22 cellular contexts compared by ENCODE assay signal in genomic region chr6:38271081-38271480, GRCh38.
DNase-seq lines count a peak whose midpoint lies in the region; ATAC-seq and TF ChIP-seq lines count a peak whose summit lies in the region.
"Had no signal": no experiment of that assay in that cellular context is flagged by ENCODE, and none has a peak within 500 bp of the region (broad histone marks: within the 10 kb centered on the region; RNA-seq: fewer than 3 reads in every experiment).

No MANE protein-coding gene starts in this region.

- no peaks in the 10 kb centered on the region for H3K9me3 Mint-ChIP-seq in endodermal cell
- H3K9me3 Mint-ChIP-seq: activated CD8-positive, alpha-beta T cell treated with anti-CD3 and anti-CD28 coated beads for 36 hours; CD4-positive, alpha-beta T cell; neural crest cell; stimulated activated naive B cell treated with anti-CD40 and anti-IgM and Interleukin-4, amounts not matched to agents 10 μg/mL and 1 μg/mL and 100 μg/mL, for 72 hours had no signal

- no peaks in the 10 kb centered on the region for H3K36me3 Mint-ChIP-seq in endodermal cell (ENCODE audit: low read depth)

- peak overlapping the region; percentile 33 for H3K4me2 ChIP-seq in osteoblast (ENCODE audit: insufficient read depth, low read length)

- H3K9me3 ChIP-seq in endodermal cell (ENCODE audit: control insufficient read depth, low read length) (no peaks in the 10 kb centered on the region), osteoblast (ENCODE audit: low read depth, low read length) (no peaks in the 10 kb centered on the region)
- H3K9me3 ChIP-seq: left lung, thoracic aorta had no signal

- H3K27me3 ChIP-seq in endodermal cell (ENCODE audit: control insufficient read depth, insufficient read depth, low read length, poor library complexity, severe bottlenecking) (peaks cover 45% of the 10 kb centered on the region), osteoblast (ENCODE audit: insufficient read depth, low read length) (no peaks in the 10 kb centered on the region)
- H3K27me3 ChIP-seq: left lung had no signal

- peaks cover 43% of the 10 kb centered on the region for H3K27me3 Mint-ChIP-seq in endodermal cell (ENCODE audit: insufficient read depth)
- H3K27me3 Mint-ChIP-seq: activated CD8-positive, alpha-beta T cell treated with anti-CD3 and anti-CD28 coated beads for 36 hours; CD4-positive, alpha-beta T cell; stimulated activated naive B cell treated with anti-CD40 and anti-IgM and Interleukin-4, amounts not matched to agents 10 μg/mL and 1 μg/mL and 100 μg/mL, for 72 hours had no signal

- H3K79me2 ChIP-seq in osteoblast (ENCODE audit: insufficient read depth, low read length) = no peaks in the 10 kb centered on the region

- no peak overlapping the region for H3K4me3 Mint-ChIP-seq in endodermal cell
- H3K4me3 Mint-ChIP-seq: activated CD8-positive, alpha-beta T cell treated with anti-CD3 and anti-CD28 coated beads for 36 hours; CD4-positive, alpha-beta T cell; neural crest cell; stimulated activated naive B cell treated with anti-CD40 and anti-IgM and Interleukin-4, amounts not matched to agents 10 μg/mL and 1 μg/mL and 100 μg/mL, for 72 hours had no signal

- ATAC-seq in HG03108 (IDR thresholded peaks at IDR 0.05; ENCODE audit: unreplicated experiment) = no peak
- ATAC-seq: activated CD8-positive, alpha-beta T cell treated with anti-CD3 and anti-CD28 coated beads for 36 hours; left lung; stimulated activated naive B cell treated with anti-CD40 and anti-IgM and Interleukin-4, amounts not matched to agents 10 μg/mL and 1 μg/mL and 100 μg/mL, for 72 hours had no signal

- peak; percentile 25 for TF ChIP-seq CTCF in endodermal cell (conservative IDR thresholded peaks at IDR 0.05)
- TF ChIP-seq CTCF in osteoblast (IDR thresholded peaks at IDR 0.05; ENCODE audit: extremely low read depth, low read depth, low read length) = no peak

- no peak overlapping the region for H2AFZ ChIP-seq in osteoblast (ENCODE audit: low read length)

- no peaks in the 10 kb centered on the region for H4K20me1 ChIP-seq in osteoblast (ENCODE audit: insufficient read depth, low read length)

- H3K27ac Mint-ChIP-seq in endodermal cell = no peak overlapping the region
- H3K27ac Mint-ChIP-seq: activated CD8-positive, alpha-beta T cell treated with anti-CD3 and anti-CD28 coated beads for 36 hours; CD4-positive, alpha-beta T cell; stimulated activated naive B cell treated with anti-CD40 and anti-IgM and Interleukin-4, amounts not matched to agents 10 μg/mL and 1 μg/mL and 100 μg/mL, for 72 hours had no signal

- H3K4me1 ChIP-seq in endodermal cell (ENCODE audit: control insufficient read depth, insufficient read depth, low read length) = peaks cover 5% of the 10 kb centered on the region
- peaks cover 38% of the 10 kb centered on the region for H3K4me1 ChIP-seq in osteoblast (ENCODE audit: insufficient read depth, low read length)
- H3K4me1 ChIP-seq: left lung had no signal

- DNase-seq in GM03348 (ENCODE audit: low spot score) = peak; percentile 37
- DNase-seq in RPMI7951 (ENCODE audit: low read depth) = peak; percentile 65
- DNase-seq in endodermal cell = no peak
- peak; percentile 62 for DNase-seq in osteoblast (ENCODE audit: insufficient read length, low spot score, missing footprints)
- no peak for DNase-seq in NCI-H146 treated with DMSO at 0.1 percent for 48 hours (lab: John Stamatoyannopoulos, UW; ENCODE audit: unreplicated experiment)
- DNase-seq in activated effector memory CD4-positive, alpha-beta T cell treated with Interleukin-2 at 50 U/mL for 16 hours = no peak
- DNase-seq in pons (ENCODE audit: low spot score) = no peak
- DNase-seq: activated CD4-positive, CD25-positive, alpha-beta regulatory T cell treated with anti-CD3 and anti-CD28 coated beads, Interleukin-2, amount 50 U/mL, for 72 hours; activated CD8-positive, alpha-beta T cell treated with anti-CD3 and anti-CD28 coated beads for 36 hours; CD4-positive, alpha-beta T cell; dermis blood vessel endothelial cell; left lung; MM.1S; NCI-H1436; NCI-H526; small intestine; stimulated activated CD4-positive, alpha-beta T cell treated with anti-CD3 and anti-CD28 coated beads, Interleukin-2, amount 100 ng/mL, for 48 hours; stimulated activated naive B cell treated with anti-CD40 and anti-IgM and Interleukin-4, amounts not matched to agents 10 μg/mL and 1 μg/mL and 100 μg/mL, for 72 hours had no signal

- peaks cover 32% of the 10 kb centered on the region for H3K4me1 Mint-ChIP-seq in endodermal cell

- no peak overlapping the region for H3K9ac ChIP-seq in endodermal cell (ENCODE audit: extremely low read depth, low read length, poor library complexity, severe bottlenecking)

- H3K4me3 ChIP-seq in endodermal cell (ENCODE audit: low read length) (no peak overlapping the region), osteoblast (ENCODE audit: insufficient read depth, low read length) (no peak overlapping the region)
- H3K4me3 ChIP-seq: left lung, thoracic aorta had no signal

- H3K36me3 ChIP-seq in endodermal cell (ENCODE audit: control insufficient read depth, insufficient read depth, low read length) (no peaks in the 10 kb centered on the region), osteoblast (ENCODE audit: insufficient read depth, low read length) (no peaks in the 10 kb centered on the region)
- H3K36me3 ChIP-seq: left lung, thoracic aorta had no signal

- no peak overlapping the region for H3K27ac ChIP-seq in endodermal cell (ENCODE audit: low read depth, low read length)
- H3K27ac ChIP-seq in osteoblast (ENCODE audit: low read depth, low read length) = peak overlapping the region; percentile 52
- H3K27ac ChIP-seq: left lung, RWPE1, thoracic aorta had no signal

Comparison
In these comparisons a context has a peak if more than half of its experiments do, and no peak if none do; other contexts are left out.
1. DNase-seq: peak in GM03348 (single experiment), RPMI7951 (single experiment) and osteoblast (single experiment); none in endodermal cell (single experiment), NCI-H146 treated with DMSO at 0.1 percent for 48 hours (single experiment), activated effector memory CD4-positive, alpha-beta T cell treated with Interleukin-2 at 50 U/mL for 16 hours (single experiment) and pons (single experiment).